ENCODE assay signal across 16 cellular contexts in genomic region chr11:13127161-13127560, GRCh38.
"Had no signal": no experiment of that assay in that cellular context is flagged by ENCODE, and none has a peak within 500 bp of the region (broad histone marks: within the 10 kb centered on the region; RNA-seq: fewer than 3 reads in every experiment).

No MANE protein-coding gene starts in this region.

- H3K27ac ChIP-seq: gastrocnemius medialis, heart right ventricle, tibial nerve had no signal

- H3K9me3 ChIP-seq: gastrocnemius medialis had no signal

- H3K4me3 ChIP-seq: gastrocnemius medialis, heart right ventricle, tibial nerve had no signal

- H3K4me3 Mint-ChIP-seq: activated CD4-positive, alpha-beta T cell treated with anti-CD3 and anti-CD28 coated beads, Interleukin-2, amount 10 ng/mL, durations not matched to agents 24 days and 14 days; activated T-helper 1 cell treated with anti-CD3 and anti-CD28 coated beads, Interleukin-12 subunit alpha, Interleukin-12 subunit beta, Interleukin-2, Interleukin-4 antibody, amounts not matched to agents 30 ng/mL and 10 ng/mL and 1 ng/mL, durations not matched to agents 14 hours and 24 hours and 36 hours; dendritic cell treated with granulocyte-macrophage colony-stimulating factor and Interleukin-4, amounts not matched to agents 40 ng/mL and 50 ng/mL, for 4 days; effector memory CD8-positive, alpha-beta T cell; T-helper 17 cell had no signal

- H3K27me3 ChIP-seq: heart right ventricle, tibial nerve had no signal

- H3K27ac Mint-ChIP-seq: activated CD4-positive, alpha-beta T cell treated with anti-CD3 and anti-CD28 coated beads, Interleukin-2, amount 10 ng/mL, durations not matched to agents 24 days and 14 days; activated T-helper 1 cell treated with anti-CD3 and anti-CD28 coated beads, Interleukin-12 subunit alpha, Interleukin-12 subunit beta, Interleukin-2, Interleukin-4 antibody, amounts not matched to agents 30 ng/mL and 10 ng/mL and 1 ng/mL, durations not matched to agents 14 hours and 24 hours and 36 hours; dendritic cell treated with granulocyte-macrophage colony-stimulating factor and Interleukin-4, amounts not matched to agents 40 ng/mL and 50 ng/mL, for 4 days; effector memory CD8-positive, alpha-beta T cell; T-helper 17 cell had no signal

- H3K36me3 ChIP-seq: gastrocnemius medialis, heart right ventricle, tibial nerve had no signal

- H3K9me3 Mint-ChIP-seq: activated T-helper 1 cell treated with anti-CD3 and anti-CD28 coated beads, Interleukin-12 subunit alpha, Interleukin-12 subunit beta, Interleukin-2, Interleukin-4 antibody, amounts not matched to agents 30 ng/mL and 10 ng/mL and 1 ng/mL, durations not matched to agents 14 hours and 24 hours and 36 hours; dendritic cell treated with granulocyte-macrophage colony-stimulating factor and Interleukin-4, amounts not matched to agents 40 ng/mL and 50 ng/mL, for 4 days had no signal

- H3K4me1 ChIP-seq: gastrocnemius medialis, heart right ventricle, tibial nerve had no signal

- H3K4me1 Mint-ChIP-seq: activated CD4-positive, alpha-beta T cell treated with anti-CD3 and anti-CD28 coated beads, Interleukin-2, amount 10 ng/mL, durations not matched to agents 24 days and 14 days; T-helper 17 cell had no signal

- DNase-seq: activated CD4-positive, alpha-beta T cell treated with anti-CD3 and anti-CD28 coated beads, Interleukin-2, amount 10 ng/mL, durations not matched to agents 24 days and 14 days; activated CD4-positive, CD25-positive, alpha-beta regulatory T cell; activated naive CD4-positive, alpha-beta T cell; anterior cingulate cortex; effector memory CD8-positive, alpha-beta T cell; gastrocnemius medialis; heart right ventricle; posterior cingulate gyrus; stimulated activated CD4-positive, alpha-beta T cell treated with anti-CD3 and anti-CD28 coated beads, Interleukin-4, amount 100 ng/mL, for 24 hours; stimulated activated naive CD4-positive, alpha-beta T cell; T-helper 17 cell had no signal

- FAIRE-seq: TTC549 had no signal

- ATAC-seq: effector memory CD8-positive, alpha-beta T cell; gastrocnemius medialis; heart right ventricle; left lobe of liver; T-helper 17 cell had no signal
